Comparison of ENCODE assay signal across 19 cellular contexts in genomic region chr14:95248422-95248821, GRCh38.
DNase-seq lines count a peak whose midpoint lies in the region; ATAC-seq, FAIRE-seq and TF ChIP-seq lines count a peak whose summit lies in the region.
"Had no signal": no experiment of that assay in that cellular context is flagged by ENCODE, and none has a peak within 500 bp of the region (broad histone marks: within the 10 kb centered on the region; RNA-seq: fewer than 3 reads in every experiment).

No MANE protein-coding gene starts in this region.

- POLR2A ChIA-PET in A549 (lab: Yijun Ruan, JAX): interaction anchor here (0.6 kb wide), 1 partner anchor 17 kb away, joined by 4 read pairs; no protein-coding TSS in a partner anchor
- POLR2A ChIA-PET in HEK293 (lab: Yijun Ruan, JAX): interaction anchor here (0.7 kb wide), 1 partner anchor 11 kb away, joined by 3 read pairs; no protein-coding TSS in a partner anchor

- peaks cover 0 to 4% of the 10 kb centered on the region in 2 experiments for H3K27me3 ChIP-seq in mesenchymal stem cell (ENCODE audit: control insufficient read depth in 1 of 2, insufficient read depth in 1 of 2, low read length in 2 of 2)
- H3K27me3 ChIP-seq: neutrophil had no signal

- no peak overlapping the region for H2BK15ac ChIP-seq in mesenchymal stem cell (ENCODE audit: low read depth, poor library complexity, severe bottlenecking)

- H2AK5ac ChIP-seq in mesenchymal stem cell (ENCODE audit: low read length, severe bottlenecking): peak overlapping the region; percentile 41

- no peak overlapping the region for H2BK12ac ChIP-seq in mesenchymal stem cell (ENCODE audit: low read length in 2 of 2)

- H3K36me3 ChIP-seq in HEK293 (ENCODE audit: control insufficient read depth in 2 of 2, insufficient read depth in 1 of 2, low read length in 2 of 2) (no peaks in the 10 kb centered on the region), mesenchymal stem cell (ENCODE audit: control insufficient read depth in 1 of 2, insufficient read depth in 2 of 2, low read depth in 1 of 2, low read length in 2 of 2) (peaks cover 0 to 3% of the 10 kb centered on the region in 2 experiments)
- H3K36me3 ChIP-seq: heart right ventricle, neutrophil had no signal

- H3K9me3 ChIP-seq in A549: no peaks in the 10 kb centered on the region
- no peaks in the 10 kb centered on the region for H3K9me3 ChIP-seq in HEK293 (ENCODE audit: control insufficient read depth, insufficient read depth, low read depth, low read length)
- no peaks in the 10 kb centered on the region for H3K9me3 ChIP-seq in mesenchymal stem cell (ENCODE audit: control insufficient read depth, low read length)
- H3K9me3 ChIP-seq: heart right ventricle, neutrophil had no signal

- H3K4me1 ChIP-seq in A549 (peaks cover 34% of the 10 kb centered on the region), HEK293 (ENCODE audit: control insufficient read depth, insufficient read depth, low read length) (0 out of 2 replicates have a peak, but pooled peaks cover 2% of the 10 kb centered on the region), mesenchymal stem cell (ENCODE audit: control insufficient read depth, insufficient read depth, low read depth, low read length) (peaks cover 34% of the 10 kb centered on the region)

- CTCF ChIA-PET in A549 (lab: Yijun Ruan, JAX) (interaction anchor here (0.9 to 1.8 kb wide), 7 partner anchors 13 to 185 kb away, joined by 4 to 6 read pairs (median 4); partner anchors contain the start of gene CLMN), HEK293 (lab: Yijun Ruan, JAX) (interaction anchor here (0.6 to 1.3 kb wide), 4 partner anchors 9 to 184 kb away, joined by 3 to 5 read pairs (median 4); no protein-coding TSS in a partner anchor)

- H4K91ac ChIP-seq in mesenchymal stem cell (ENCODE audit: low read length): no peak overlapping the region

- peak in 1 of 2 experiments; percentile 17; a peak in 3 of 6 replicates for ATAC-seq in A549
- ATAC-seq: stimulated activated naive CD8-positive, alpha-beta T cell treated with anti-CD3 and anti-CD28 coated beads, Interleukin-15, Interleukin-2, amounts not matched to agents 100 U/mL and 50 U/mL, for 24 hours had no signal

- H3K4me2 ChIP-seq in A549 (peak overlapping the region; percentile 94), mesenchymal stem cell (ENCODE audit: low read length, poor library complexity, severe bottlenecking) (no peak overlapping the region)

- H2BK5ac ChIP-seq in mesenchymal stem cell (ENCODE audit: low read depth, low read length, poor library complexity, severe bottlenecking): peak overlapping the region; percentile 84

- DNase-seq in A549 (ENCODE audit: low read depth in 1 of 2, low spot score in 1 of 2): peak; percentile 33 to 40
- DNase-seq in astrocyte of the spinal cord (ENCODE audit: low read depth, low spot score): peak; percentile 37
- DNase-seq in mesenchymal stem cell: peak; percentile 19
- DNase-seq in SIG-M5 treated with dmso at 0.1 percent for 504 hours (lab: John Stamatoyannopoulos, UW; ENCODE audit: unreplicated experiment): no peak
- DNase-seq in amygdala (lab: John Stamatoyannopoulos, UW): no peak
- no peak for DNase-seq in HuH-7 (ENCODE audit: low spot score)
- no peak for DNase-seq in Kasumi-1 (lab: John Stamatoyannopoulos, UW)
- DNase-seq: activated CD4-positive, CD25-positive, alpha-beta regulatory T cell treated with anti-CD3 and anti-CD28 coated beads, Interleukin-2, amount 50 U/mL, for 72 hours; caudate nucleus; CD4-positive, CD25-positive, alpha-beta regulatory T cell; effector memory CD4-positive, alpha-beta T cell; heart right ventricle; KG1; midbrain; SHP77; stimulated activated naive CD8-positive, alpha-beta T cell treated with anti-CD3 and anti-CD28 coated beads, Interleukin-15, Interleukin-2, amounts not matched to agents 100 U/mL and 50 U/mL, for 24 hours had no signal

- H2BK120ac ChIP-seq in mesenchymal stem cell (ENCODE audit: low read depth, low read length): no peak overlapping the region

- TF ChIP-seq CTCF in A549 (IDR thresholded peaks at IDR 0.05) (no peak; the same call in 2 of the 3 replicates), HEK293 (tag by site-specific recombination; IDR thresholded peaks at IDR 0.05) (no peak), astrocyte of the spinal cord (IDR thresholded peaks at IDR 0.05; ENCODE audit: low read depth, low read length) (no peak)

- in situ Hi-C loops in astrocyte of the spinal cord (cut with HindIII; ENCODE audit: low sequenced_read_pairs): no loop called here

- 33% methylated on average over 6 of the region's 6 CpGs for whole genome bisulfite sequencing in A549 (ENCODE audit: missing lambda C conversion rate)
- WGBS in mesenchymal stem cell: 40% methylated on average over 5 of the region's 6 CpGs

- H2AFZ ChIP-seq in mesenchymal stem cell (ENCODE audit: low read depth, low read length): no peak overlapping the region

- TF ChIP-seq RAD21 in A549 (conservative IDR thresholded peaks at IDR 0.05 in 1 of 2, IDR thresholded peaks at IDR 0.05 in 1 of 2): peak; percentile 40 to 46; a peak in 4 of 5 replicates

- H4K8ac ChIP-seq in mesenchymal stem cell (ENCODE audit: low read length): no peak overlapping the region

- H3K4ac ChIP-seq in mesenchymal stem cell (ENCODE audit: low read depth in 1 of 2, low read length in 2 of 2): no peak overlapping the region

- peak overlapping the region in 1 of 2 experiments; percentile 59 for H3K18ac ChIP-seq in mesenchymal stem cell (ENCODE audit: low read depth in 1 of 2, low read length in 2 of 2)

- H3K4me3 ChIP-seq in A549 (peak overlapping the region; percentile 27; the same call in 1 of the 3 replicates), HEK293 (ENCODE audit: low read depth, low read length) (no peak overlapping the region), astrocyte of the spinal cord (ENCODE audit: low read depth, low read length) (no peak overlapping the region), mesenchymal stem cell (ENCODE audit: insufficient read depth in 1 of 2, low read depth in 1 of 2, low read length in 2 of 2) (no peak overlapping the region)
- H3K4me3 ChIP-seq: heart right ventricle had no signal

- H3K23ac ChIP-seq in mesenchymal stem cell (ENCODE audit: low read length in 2 of 2): no peak overlapping the region

- no peak for FAIRE-seq in A549 (lab: Jason Lieb, UNC)
- FAIRE-seq: islet of Langerhans had no signal

- no peak for TF ChIP-seq EP300 in A549 (IDR thresholded peaks at IDR 0.05)

- H3K9ac ChIP-seq in mesenchymal stem cell (ENCODE audit: low read length): no peak overlapping the region

- TF ChIP-seq POLR2A in A549 (IDR thresholded peaks at IDR 0.05; ENCODE audit: low read length): no peak

- H3K14ac ChIP-seq in mesenchymal stem cell (ENCODE audit: low read length in 2 of 2): no peak overlapping the region

- peaks cover 26% of the 10 kb centered on the region for H3K79me1 ChIP-seq in mesenchymal stem cell (replicated peaks; ENCODE audit: low read length, poor library complexity, severe bottlenecking)

- H3K27ac ChIP-seq in A549 (peak overlapping the region; percentile 83 to 88), HEK293 (ENCODE audit: extremely low read depth, low read depth, low read length) (no peak overlapping the region), mesenchymal stem cell (ENCODE audit: low read length, poor library complexity, severe bottlenecking) (peak overlapping the region; percentile 97)
- H3K27ac ChIP-seq: heart right ventricle, neutrophil had no signal

TF ChIP-seq in A549, 52 proteins besides CTCF, POLR2A, EP300 and RAD21:
- no peak for TF ChIP-seq PHF8 (IDR thresholded peaks at IDR 0.05; ENCODE audit: borderline replicate concordance, low read depth)
- TF ChIP-seq RARB (CRISPR knock-in tag; IDR thresholded peaks at IDR 0.05): no peak
- no peak for TF ChIP-seq USF2 (IDR thresholded peaks at IDR 0.05)
- no peak for TF ChIP-seq CEBPB (IDR thresholded peaks at IDR 0.05)
- no peak for TF ChIP-seq RCOR1 (IDR thresholded peaks at IDR 0.05; ENCODE audit: low read depth, low read length)
- TF ChIP-seq, protein P1, sequence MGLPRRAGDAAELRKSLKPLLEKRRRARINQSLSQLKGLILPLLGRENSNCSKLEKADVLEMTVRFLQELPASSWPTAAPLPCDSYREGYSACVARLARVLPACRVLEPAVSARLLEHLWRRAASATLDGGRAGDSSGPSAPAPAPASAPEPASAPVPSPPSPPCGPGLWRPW (IDR thresholded peaks at IDR 0.05): no peak

TF ChIP-seq in HEK293, 187 proteins besides CTCF, POLR2A, EP300 and RAD21:
- TF ChIP-seq, protein P2, sequence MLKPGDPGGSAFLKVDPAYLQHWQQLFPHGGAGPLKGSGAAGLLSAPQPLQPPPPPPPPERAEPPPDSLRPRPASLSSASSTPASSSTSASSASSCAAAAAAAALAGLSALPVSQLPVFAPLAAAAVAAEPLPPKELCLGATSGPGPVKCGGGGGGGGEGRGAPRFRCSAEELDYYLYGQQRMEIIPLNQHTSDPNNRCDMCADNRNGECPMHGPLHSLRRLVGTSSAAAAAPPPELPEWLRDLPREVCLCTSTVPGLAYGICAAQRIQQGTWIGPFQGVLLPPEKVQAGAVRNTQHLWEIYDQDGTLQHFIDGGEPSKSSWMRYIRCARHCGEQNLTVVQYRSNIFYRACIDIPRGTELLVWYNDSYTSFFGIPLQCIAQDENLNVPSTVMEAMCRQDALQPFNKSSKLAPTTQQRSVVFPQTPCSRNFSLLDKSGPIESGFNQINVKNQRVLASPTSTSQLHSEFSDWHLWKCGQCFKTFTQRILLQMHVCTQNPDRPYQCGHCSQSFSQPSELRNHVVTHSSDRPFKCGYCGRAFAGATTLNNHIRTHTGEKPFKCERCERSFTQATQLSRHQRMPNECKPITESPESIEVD (tag by site-specific recombination; IDR thresholded peaks at IDR 0.05): no peak
- peak; percentile 83 for TF ChIP-seq GLIS1 (tag by site-specific recombination; IDR thresholded peaks at IDR 0.05)
- TF ChIP-seq TCF7L2 (IDR thresholded peaks at IDR 0.05; ENCODE audit: borderline replicate concordance, low read depth, low read length): no peak
TF ChIP-seq in HEK293: peak in this region for 1.

Comparison
In these comparisons a context has a peak if more than half of its experiments do, and no peak if none do; other contexts are left out.
1. DNase-seq: peak in A549 (2 of 2), astrocyte of the spinal cord (single experiment) and mesenchymal stem cell (single experiment); none in SIG-M5 treated with dmso at 0.1 percent for 504 hours (single experiment), amygdala (0 of 56), HuH-7 (single experiment) and Kasumi-1 (0 of 2).